13 cellular contexts compared by ENCODE assay signal in genomic region chr2:217919781-217920351, GRCh38.
DNase-seq lines count a peak whose midpoint lies in the region; ATAC-seq, FAIRE-seq and TF ChIP-seq lines count a peak whose summit lies in the region.
"Had no signal": no experiment of that assay in that cellular context is flagged by ENCODE, and none has a peak within 500 bp of the region (broad histone marks: within the 10 kb centered on the region; RNA-seq: fewer than 3 reads in every experiment).

No MANE protein-coding gene starts in this region.

- in situ Hi-C loops in HepG2 (cut with HindIII; ENCODE audit: extremely low pct_ligation_motif_present, low pct_unique_long_range_greater_than_20kb) = no loop called here

- H3K27ac ChIP-seq in liver (ENCODE audit: low read depth in 1 of 2, low read length in 2 of 2) (peak overlapping the region; percentile 68 to 99), HepG2 (ENCODE audit: extremely low read length, insufficient read depth, low read length) (no peak overlapping the region), neural progenitor cell (no peak overlapping the region)
- H3K27ac ChIP-seq: foreskin keratinocyte, parathyroid adenoma had no signal

- no peaks in the 10 kb centered on the region for H3F3A ChIP-seq in neural progenitor cell (ENCODE audit: low read depth)

- FAIRE-seq in HepG2 (lab: Jason Lieb, UNC) = no peak

- H2AFZ ChIP-seq in HepG2 (ENCODE audit: low read length) = no peak overlapping the region
- no peak overlapping the region for H2AFZ ChIP-seq in neural progenitor cell (replicated peaks)
- H2AFZ ChIP-seq: parathyroid adenoma had no signal

- TF ChIP-seq EP300 in HepG2 (IDR thresholded peaks at IDR 0.05; ENCODE audit: low read depth in 2 of 2, low read length in 2 of 2) (no peak), HepG2 (CRISPR knock-in tag; IDR thresholded peaks at IDR 0.05; ENCODE audit: borderline replicate concordance) (no peak)

- TF ChIP-seq POLR2A in HepG2 (IDR thresholded peaks at IDR 0.05; ENCODE audit: insufficient read depth in 1 of 2, low read depth in 2 of 2, low read length in 2 of 2) = no peak

- H3K9me3 ChIP-seq in liver (ENCODE audit: control insufficient read depth in 4 of 4, low read length in 3 of 4) (no peaks in the 10 kb centered on the region), HepG2 (ENCODE audit: low read length) (no peaks in the 10 kb centered on the region), neural progenitor cell (ENCODE audit: low read depth) (no peaks in the 10 kb centered on the region)

- TF ChIP-seq RAD21 in liver (IDR thresholded peaks at IDR 0.05) (no peak), HepG2 (CRISPR knock-in tag; IDR thresholded peaks at IDR 0.05) (no peak)

- H3K9ac ChIP-seq in liver (ENCODE audit: low read depth in 1 of 2, low read length in 2 of 2) (peak overlapping the region in 1 of 2 donors; percentile 50), HepG2 (ENCODE audit: insufficient read depth, low read depth, low read length) (no peak overlapping the region), neural progenitor cell (no peak overlapping the region)
- H3K9ac ChIP-seq: parathyroid adenoma had no signal

- H3K9me3 Mint-ChIP-seq in neural progenitor cell = no peaks in the 10 kb centered on the region

- H3K4me3 ChIP-seq in liver (ENCODE audit: low read depth in 1 of 3, low read length in 3 of 3) (no peak overlapping the region), HepG2 (replicated peaks in 1 of 3; ENCODE audit: insufficient read depth in 1 of 3, low read depth in 2 of 3, low read length in 3 of 3) (no peak overlapping the region), fibroblast of villous mesenchyme (ENCODE audit: low read depth, low read length) (no peak overlapping the region), neural progenitor cell (no peak overlapping the region)

- H3K36me3 Mint-ChIP-seq in neural progenitor cell = no peaks in the 10 kb centered on the region

- H3K4me2 ChIP-seq in HepG2 (ENCODE audit: low read depth, low read length) (no peak overlapping the region), neural progenitor cell (no peak overlapping the region)

- peaks cover 44 to 97% (median 88%) of the 10 kb centered on the region in 4 donors for H3K4me1 ChIP-seq in liver (ENCODE audit: control insufficient read depth in 4 of 4, insufficient read depth in 4 of 4, low read length in 3 of 4)
- H3K4me1 ChIP-seq in HepG2 (ENCODE audit: insufficient read depth, low read length) = peaks cover 75% of the 10 kb centered on the region
- H3K4me1 ChIP-seq in neural progenitor cell = peaks cover 18% of the 10 kb centered on the region
- H3K4me1 ChIP-seq: foreskin keratinocyte had no signal

- CTCF ChIA-PET in HepG2 (lab: Yijun Ruan, JAX; ENCODE audit: low intra/inter-chr PET ratio, low total read pairs) = no interaction called here

- intact Hi-C loops in HepG2 (cut with micrococcal nuclease; ENCODE audit: unreplicated experiment) = no loop called here

- 63% methylated on average over 13 of the region's 13 CpGs for WGBS in liver
- WGBS in HepG2 (ENCODE audit: low lambda C conversion rate) = 75% methylated on average over 13 of the region's 13 CpGs

- H3K4me1 Mint-ChIP-seq in neural progenitor cell = peaks cover 46% of the 10 kb centered on the region

- H3K27me3 Mint-ChIP-seq in neural progenitor cell (ENCODE audit: insufficient read depth, low read depth) = no peaks in the 10 kb centered on the region

- DNase-seq in HepG2 (ENCODE audit: low spot score) (no peak), fibroblast of villous mesenchyme (ENCODE audit: low read depth) (peak; percentile 70), neural progenitor cell (ENCODE audit: low spot score) (no peak), Ammon's horn (ENCODE audit: low spot score) (no peak), germinal center (ENCODE audit: low spot score) (no peak)
- no peak for DNase-seq in activated CD8-positive, alpha-beta memory T cell treated with anti-CD3 and anti-CD28 coated beads, Interleukin-2, amount 50 U/mL, for 48 hours
- DNase-seq: activated naive CD4-positive, alpha-beta T cell; foreskin keratinocyte; NCI-H524; stimulated activated CD8-positive, alpha-beta memory T cell treated with anti-CD3 and anti-CD28 coated beads, Interleukin-4, amount 100 ng/mL, for 48 hours had no signal

- H3K36me3 ChIP-seq in liver (ENCODE audit: control insufficient read depth in 4 of 4, insufficient read depth in 3 of 4, low read depth in 1 of 4, low read length in 3 of 4) = peaks cover 0 to 3% (median 0%) of the 10 kb centered on the region in 4 donors
- peaks cover 7 to 9% of the 10 kb centered on the region in 2 experiments; a peak in 2 of 5 replicates for H3K36me3 ChIP-seq in HepG2 (replicated peaks in 1 of 2; ENCODE audit: control insufficient read depth in 1 of 2, insufficient read depth in 2 of 2, low read length in 2 of 2)
- H3K36me3 ChIP-seq in neural progenitor cell = no peaks in the 10 kb centered on the region

- no peak for ATAC-seq in HepG2
- ATAC-seq in HG02938 (IDR thresholded peaks at IDR 0.05; ENCODE audit: unreplicated experiment) = no peak

- H3K27me3 ChIP-seq in liver (ENCODE audit: control insufficient read depth in 4 of 4, insufficient read depth in 4 of 4, low read length in 3 of 4) = no peaks in the 10 kb centered on the region
- H3K27me3 ChIP-seq in HepG2 (ENCODE audit: control insufficient read depth in 1 of 2, insufficient read depth in 2 of 2, low read length in 2 of 2) = no peaks in the 10 kb centered on the region
- H3K27me3 ChIP-seq in neural progenitor cell = peaks cover 25% of the 10 kb centered on the region

- POLR2A ChIA-PET in HepG2 (lab: Yijun Ruan, JAX) = interaction anchor here (3.2 kb wide), 1 partner anchor 17 kb away, joined by 9 read pairs; no protein-coding TSS in a partner anchor

- H3K27ac Mint-ChIP-seq in neural progenitor cell = peak overlapping the region; percentile 76

- peaks cover 4% of the 10 kb centered on the region; the same call in 1 of the 2 replicates for H4K20me1 ChIP-seq in HepG2 (ENCODE audit: insufficient read depth, low read length)
- no peaks in the 10 kb centered on the region for H4K20me1 ChIP-seq in neural progenitor cell (ENCODE audit: low read depth)

- H3K79me2 ChIP-seq in HepG2 (ENCODE audit: insufficient read depth, low read length) (no peaks in the 10 kb centered on the region), neural progenitor cell (ENCODE audit: low read depth) (no peaks in the 10 kb centered on the region)

- TF ChIP-seq CTCF in liver (IDR thresholded peaks at IDR 0.05; ENCODE audit: low read depth, low read length, missing input control) = no peak
- TF ChIP-seq CTCF in HepG2 (CRISPR knock-in tag; IDR thresholded peaks at IDR 0.05) = no peak
- TF ChIP-seq CTCF in fibroblast of villous mesenchyme (IDR thresholded peaks at IDR 0.05; ENCODE audit: insufficient read depth, low read depth, low read length) = no peak
- TF ChIP-seq CTCF in neural progenitor cell (IDR thresholded peaks at IDR 0.05) = no peak

- BruUV-seq in HepG2 (replicated peaks; lab: Mats Ljungman, UMichigan) = no TSS peak

- no peak overlapping the region for H3K4me3 Mint-ChIP-seq in neural progenitor cell

TF ChIP-seq in liver, 16 proteins besides CTCF, POLR2A, EP300 and RAD21:
- no peak for TF ChIP-seq TAF1 (conservative IDR thresholded peaks at IDR 0.05)
- peak in 1 of 2 donors; percentile 29 for TF ChIP-seq JUND (IDR thresholded peaks at IDR 0.05)
- peak; percentile 12 to 28 for TF ChIP-seq RXRA (IDR thresholded peaks at IDR 0.05)
- TF ChIP-seq NR2F2 (IDR thresholded peaks at IDR 0.05) = peak; percentile 32

TF ChIP-seq in HepG2, 621 proteins besides CTCF, POLR2A, EP300 and RAD21 (continues in another document):
- TF ChIP-seq ZNF180 (CRISPR knock-in tag; IDR thresholded peaks at IDR 0.05; ENCODE audit: borderline replicate concordance, low read depth) (no peak), ARID2 (CRISPR knock-in tag; IDR thresholded peaks at IDR 0.05; ENCODE audit: borderline replicate concordance) (no peak), UBTF (CRISPR knock-in tag; IDR thresholded peaks at IDR 0.05) (no peak), STAT6 (CRISPR knock-in tag; IDR thresholded peaks at IDR 0.05; ENCODE audit: borderline replicate concordance) (no peak), FOXA1 (IDR thresholded peaks at IDR 0.05) (no peak), FOXA1 (CRISPR knock-in tag; IDR thresholded peaks at IDR 0.05) (no peak), SMARCC2 (IDR thresholded peaks at IDR 0.05) (no peak)

Comparison
In these comparisons a context has a peak if more than half of its experiments do, and no peak if none do; other contexts are left out.
1. H3K27ac ChIP-seq: peak in liver (2 of 2); none in HepG2 (single experiment) and neural progenitor cell (single experiment).